ENCODE assay signal across 8 cellular contexts in the genomic region with DNA sequence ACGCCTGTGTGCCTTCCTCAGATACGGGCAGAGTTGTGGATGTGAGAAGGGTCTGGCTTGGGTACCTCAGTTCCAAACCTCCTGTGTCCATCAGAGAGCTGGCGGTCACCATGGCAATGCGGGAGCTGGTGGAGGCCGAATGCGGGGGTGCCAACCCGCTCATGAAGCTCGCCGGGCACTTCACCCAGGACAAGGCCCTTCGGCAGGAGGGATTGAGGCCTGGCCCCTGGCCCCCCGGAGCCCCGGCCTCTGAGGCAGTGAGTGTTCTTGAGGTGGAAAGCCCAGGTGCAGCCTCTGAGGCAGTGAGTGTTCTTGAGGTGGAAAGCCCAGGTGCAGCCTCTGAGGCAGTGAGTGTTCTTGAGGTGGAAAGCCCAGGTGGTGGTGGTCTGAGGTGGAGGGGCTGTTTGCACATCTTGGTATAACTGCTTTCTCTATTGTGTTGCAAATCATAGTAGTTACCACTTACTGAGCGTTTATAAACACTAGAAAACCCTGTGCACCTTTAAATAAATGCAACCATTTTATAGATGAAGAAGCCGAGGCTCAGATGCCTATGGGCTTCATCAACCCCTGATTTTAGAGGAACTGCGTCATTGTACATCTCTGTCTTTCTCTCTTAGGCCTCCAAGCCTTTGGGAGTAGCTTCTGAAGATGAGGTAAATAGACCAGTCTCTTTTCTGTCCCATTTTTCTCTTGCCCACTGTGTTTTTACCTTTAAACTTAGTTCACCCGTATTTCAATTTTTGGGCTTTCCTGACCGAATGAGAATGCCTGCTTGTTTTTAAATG. TPM values are rescaled to one million over a fixed set of nuclear protein-coding genes. Genes with fewer than 3 reads are reported as not detected.
DNase-seq lines count a peak whose midpoint lies in the region; ATAC-seq, FAIRE-seq and TF ChIP-seq lines count a peak whose summit lies in the region.

No MANE protein-coding gene starts in this region.

- no peak for TF ChIP-seq POLR2A in gastrocnemius medialis (IDR thresholded peaks at IDR 0.05)

- in situ Hi-C loops in astrocyte of the cerebellum (cut with HindIII; ENCODE audit: low sequenced_read_pairs) (no loop called here), gastrocnemius medialis (cut with MboI; ENCODE audit: low sequenced_read_pairs in 4 of 4) (loop anchor here in 2 of 4 donors (25.0 kb wide), 1 partner anchor 847 kb away; a partner anchor contains a TSS)

- intact Hi-C loops in gastrocnemius medialis (cut with DNase I; ENCODE audit: low total_unique reads) = no loop called here

- H3K36me3 ChIP-seq in iPS-18a (ENCODE audit: control insufficient read depth, low read depth, low read length) (peaks cover 22% of the 10 kb centered on the region), gastrocnemius medialis (peaks cover 0 to 17% of the 10 kb centered on the region in 2 donors)

- H3K9me3 ChIP-seq in iPS-18a (ENCODE audit: control insufficient read depth, low read depth, low read length) (no peaks in the 10 kb centered on the region), gastrocnemius medialis (no peaks in the 10 kb centered on the region)

- FAIRE-seq in GM19239 (lab: Jason Lieb, UNC) = no peak

- DNase-seq in activated effector memory CD4-positive, alpha-beta T cell treated with anti-CD3 and anti-CD28 coated beads, Interleukin-2, amount 50 U/mL, for 16 hours = peak; percentile 65
- no peak for DNase-seq in activated effector memory CD4-positive, alpha-beta T cell treated with Interleukin-2 at 50 U/mL for 16 hours
- DNase-seq in NCI-H345 treated with DMSO at 0.1 percent for 48 hours (lab: John Stamatoyannopoulos, UW; ENCODE audit: unreplicated experiment) = peak; percentile 18
- DNase-seq in astrocyte of the cerebellum (ENCODE audit: low read depth) = no peak
- peak in 1 of 2 donors; percentile 26 for DNase-seq in gastrocnemius medialis
- no peak for DNase-seq in GM19239 (ENCODE audit: insufficient read length, low spot score)

- H3K4me3 ChIP-seq in astrocyte of the cerebellum (ENCODE audit: low read depth, low read length) = peak overlapping the region; percentile 76
- H3K4me3 ChIP-seq in iPS-18a (ENCODE audit: low read length) = peak overlapping the region; percentile 71
- peak overlapping the region; percentile 82 to 96 (median 82) for H3K4me3 ChIP-seq in gastrocnemius medialis

- peaks cover 15% of the 10 kb centered on the region for H3K4me1 ChIP-seq in iPS-18a (ENCODE audit: control insufficient read depth, low read depth, low read length)
- H3K4me1 ChIP-seq in gastrocnemius medialis = peaks cover 20 to 21% of the 10 kb centered on the region in 2 donors

- peak overlapping the region; percentile 83 for H3K9ac ChIP-seq in iPS-18a (ENCODE audit: low read length)

- ATAC-seq in gastrocnemius medialis (peak; percentile 5 to 11), GM19395 (IDR thresholded peaks at IDR 0.05; ENCODE audit: unreplicated experiment) (no peak)

- H3K27me3 ChIP-seq in iPS-18a (ENCODE audit: control insufficient read depth, insufficient read depth, low read length) (no peaks in the 10 kb centered on the region), gastrocnemius medialis (no peaks in the 10 kb centered on the region)

- no peak for TF ChIP-seq CTCF in astrocyte of the cerebellum (IDR thresholded peaks at IDR 0.05; ENCODE audit: low read depth, low read length, missing control alignments)
- no peak for TF ChIP-seq CTCF in gastrocnemius medialis (IDR thresholded peaks at IDR 0.05 in 4 of 5, conservative IDR thresholded peaks at IDR 0.05 in 1 of 5)

- H3K27ac ChIP-seq in iPS-18a (ENCODE audit: low read length) = no peak overlapping the region
- H3K27ac ChIP-seq in gastrocnemius medialis = peak overlapping the region; percentile 90 to 96 (median 94)

RNA-seq across cellular contexts. Expression of a gene that starts 1.0 kb away (rescaled TPM):
- 10 to 100 TPM; 66.8 to 96.9 (median 71.1) TPM for total RNA-seq in gastrocnemius medialis

Comparison
In these comparisons a context has a peak if more than half of its experiments do, and no peak if none do; other contexts are left out.
1. DNase-seq: peak in activated effector memory CD4-positive, alpha-beta T cell treated with anti-CD3 and anti-CD28 coated beads, Interleukin-2, amount 50 U/mL, for 16 hours (single experiment) and NCI-H345 treated with DMSO at 0.1 percent for 48 hours (single experiment); none in activated effector memory CD4-positive, alpha-beta T cell treated with Interleukin-2 at 50 U/mL for 16 hours (single experiment), astrocyte of the cerebellum (single experiment) and GM19239 (single experiment).
2. Peak in every context shown above with its lines, with median percentiles within 50 percentile points of each other: H3K4me3 ChIP-seq.